Comparison of ENCODE assay signal across 16 cellular contexts in the genomic region with DNA sequence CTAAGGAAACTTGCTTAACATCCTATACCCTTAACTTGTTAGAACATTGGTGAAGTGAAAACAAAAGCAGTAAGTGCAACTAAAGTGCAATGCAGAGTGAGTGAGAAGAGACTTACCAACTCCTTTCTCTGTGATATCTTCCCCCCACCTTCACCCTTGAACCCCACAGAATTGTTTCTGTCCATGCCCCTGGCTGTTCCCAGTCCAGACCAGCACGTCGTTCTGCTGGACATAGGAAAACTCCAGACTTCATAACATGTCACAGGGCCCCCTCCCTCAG.
DNase-seq lines count a peak whose midpoint lies in the region; ATAC-seq and TF ChIP-seq lines count a peak whose summit lies in the region.
"Had no signal": no experiment of that assay in that cellular context is flagged by ENCODE, and none has a peak within 500 bp of the region (broad histone marks: within the 10 kb centered on the region; RNA-seq: fewer than 3 reads in every experiment).

No MANE protein-coding gene starts in this region.

- TF ChIP-seq POLR2A in spleen (IDR thresholded peaks at IDR 0.05): no peak

- H3K4me3 ChIP-seq in spleen: peak overlapping the region in 2 of 8 donors; percentile 4 to 49
- H3K4me3 ChIP-seq: HAP-1 had no signal

- intact Hi-C loops in activated T-helper 1 cell treated with anti-CD3 and anti-CD28 coated beads, Interleukin-12 subunit alpha, Interleukin-12 subunit beta, Interleukin-2, Interleukin-4 antibody, amounts not matched to agents 30 ng/mL and 10 ng/mL and 1 ng/mL, durations not matched to agents 14 hours and 24 hours and 36 hours (cut with micrococcal nuclease): no loop called here
- intact Hi-C loops in spleen (cut with DNase I; ENCODE audit: low total_unique reads): no loop called here

- no peaks in the 10 kb centered on the region for H3K27me3 ChIP-seq in spleen (replicated peaks in 1 of 7)

- peaks cover 0 to 32% (median 16%) of the 10 kb centered on the region in 6 donors for H3K4me1 ChIP-seq in spleen
- H3K4me1 ChIP-seq: HAP-1 had no signal

- peak overlapping the region; percentile 99 for H3K27ac Mint-ChIP-seq in activated T-helper 1 cell treated with anti-CD3 and anti-CD28 coated beads, Interleukin-12 subunit alpha, Interleukin-12 subunit beta, Interleukin-2, Interleukin-4 antibody, amounts not matched to agents 30 ng/mL and 10 ng/mL and 1 ng/mL, durations not matched to agents 14 hours and 24 hours and 36 hours

- no peaks in the 10 kb centered on the region for H3K27me3 Mint-ChIP-seq in activated T-cell treated with anti-CD3 and anti-CD28 coated beads, Interleukin-2, amount 50 U/mL, for 4 hours (ENCODE audit: low read depth)
- H3K27me3 Mint-ChIP-seq in activated T-helper 1 cell treated with anti-CD3 and anti-CD28 coated beads, Interleukin-12 subunit alpha, Interleukin-12 subunit beta, Interleukin-2, Interleukin-4 antibody, amounts not matched to agents 30 ng/mL and 10 ng/mL and 1 ng/mL, durations not matched to agents 14 hours and 24 hours and 36 hours (ENCODE audit: insufficient read depth): no peaks in the 10 kb centered on the region

- ATAC-seq in activated T-cell treated with anti-CD3 and anti-CD28 coated beads, Interleukin-2, amount 50 U/mL, for 4 hours: peak; percentile 24 to 35
- peak; percentile 20 for ATAC-seq in HG02642 (IDR thresholded peaks at IDR 0.05; ENCODE audit: poor library complexity, unreplicated experiment)

- WGBS in spleen, 5 donors: 69 to 84% (median 83%) methylated on average over 2 of the region's 2 CpGs

- H3K9me3 ChIP-seq in spleen: no peaks in the 10 kb centered on the region
- H3K9me3 ChIP-seq: HAP-1 had no signal

- peak overlapping the region in 7 of 8 donors; percentile 32 to 90 (median 50) for H3K27ac ChIP-seq in spleen

- peak overlapping the region; percentile 89 for H3K4me3 Mint-ChIP-seq in activated T-cell treated with anti-CD3 and anti-CD28 coated beads, Interleukin-2, amount 50 U/mL, for 4 hours
- peak overlapping the region; percentile 91 for H3K4me3 Mint-ChIP-seq in activated T-helper 1 cell treated with anti-CD3 and anti-CD28 coated beads, Interleukin-12 subunit alpha, Interleukin-12 subunit beta, Interleukin-2, Interleukin-4 antibody, amounts not matched to agents 30 ng/mL and 10 ng/mL and 1 ng/mL, durations not matched to agents 14 hours and 24 hours and 36 hours

- DNase-seq in activated T-cell treated with anti-CD3 and anti-CD28 coated beads, Interleukin-2, amount 50 U/mL, for 4 hours: no peak
- DNase-seq in activated T-cell treated with anti-CD3 and anti-CD28 coated beads, Interleukin-2, amount 50 U/mL, for 1 hour: no peak
- DNase-seq in activated T-helper 1 cell treated with anti-CD3 and anti-CD28 coated beads, Interleukin-12 subunit alpha, Interleukin-12 subunit beta, Interleukin-2, Interleukin-4 antibody, amounts not matched to agents 30 ng/mL and 10 ng/mL and 1 ng/mL, durations not matched to agents 14 hours and 24 hours and 36 hours (ENCODE audit: low spot score): no peak
- DNase-seq in spleen (no peak), GM19240 (ENCODE audit: insufficient read length, low spot score) (no peak), GM10266 (ENCODE audit: extremely low spot score) (no peak)
- DNase-seq in stimulated activated CD8-positive, alpha-beta memory T cell treated with anti-CD3 and anti-CD28 coated beads, Interleukin-4, amount 100 ng/mL, for 48 hours: no peak
- DNase-seq: ACHN; activated gamma-delta T cell; DMS 273 treated with DMSO at 0.1 percent for 48 hours; NCI-H1417 treated with DMSO at 0.1 percent for 48 hours; NCI-H526 treated with DMSO at 0.1 percent for 48 hours; Right ventricle myocardium superior; stimulated activated CD4-positive, alpha-beta T cell treated with anti-CD3 and anti-CD28 coated beads, Interleukin-15, amount 100 ng/mL, for 24 hours had no signal

- no peaks in the 10 kb centered on the region for H3K9me3 Mint-ChIP-seq in activated T-cell treated with anti-CD3 and anti-CD28 coated beads, Interleukin-2, amount 50 U/mL, for 4 hours
- H3K9me3 Mint-ChIP-seq in activated T-helper 1 cell treated with anti-CD3 and anti-CD28 coated beads, Interleukin-12 subunit alpha, Interleukin-12 subunit beta, Interleukin-2, Interleukin-4 antibody, amounts not matched to agents 30 ng/mL and 10 ng/mL and 1 ng/mL, durations not matched to agents 14 hours and 24 hours and 36 hours: no peaks in the 10 kb centered on the region

- H3K36me3 ChIP-seq in spleen: no peaks in the 10 kb centered on the region
- H3K36me3 ChIP-seq: HAP-1 had no signal

- TF ChIP-seq CTCF in spleen (IDR thresholded peaks at IDR 0.05 in 8 of 11, conservative IDR thresholded peaks at IDR 0.05 in 3 of 11) (no peak), GM10266 (IDR thresholded peaks at IDR 0.05; ENCODE audit: control insufficient read depth, insufficient read depth, low read depth, missing control alignments) (no peak)

- peaks cover 47% of the 10 kb centered on the region for H3K4me1 Mint-ChIP-seq in activated T-cell treated with anti-CD3 and anti-CD28 coated beads, Interleukin-2, amount 50 U/mL, for 4 hours (ENCODE audit: low read depth)
- H3K4me1 Mint-ChIP-seq in activated T-helper 1 cell treated with anti-CD3 and anti-CD28 coated beads, Interleukin-12 subunit alpha, Interleukin-12 subunit beta, Interleukin-2, Interleukin-4 antibody, amounts not matched to agents 30 ng/mL and 10 ng/mL and 1 ng/mL, durations not matched to agents 14 hours and 24 hours and 36 hours (ENCODE audit: low read depth): peaks cover 58% of the 10 kb centered on the region

- H3K36me3 Mint-ChIP-seq in activated T-cell treated with anti-CD3 and anti-CD28 coated beads, Interleukin-2, amount 50 U/mL, for 4 hours (ENCODE audit: insufficient read depth): peaks cover 52% of the 10 kb centered on the region
- H3K36me3 Mint-ChIP-seq in activated T-helper 1 cell treated with anti-CD3 and anti-CD28 coated beads, Interleukin-12 subunit alpha, Interleukin-12 subunit beta, Interleukin-2, Interleukin-4 antibody, amounts not matched to agents 30 ng/mL and 10 ng/mL and 1 ng/mL, durations not matched to agents 14 hours and 24 hours and 36 hours (ENCODE audit: low read depth): peaks cover 82% of the 10 kb centered on the region
